ENCODE assay signal across 11 cellular contexts in the genomic region with DNA sequence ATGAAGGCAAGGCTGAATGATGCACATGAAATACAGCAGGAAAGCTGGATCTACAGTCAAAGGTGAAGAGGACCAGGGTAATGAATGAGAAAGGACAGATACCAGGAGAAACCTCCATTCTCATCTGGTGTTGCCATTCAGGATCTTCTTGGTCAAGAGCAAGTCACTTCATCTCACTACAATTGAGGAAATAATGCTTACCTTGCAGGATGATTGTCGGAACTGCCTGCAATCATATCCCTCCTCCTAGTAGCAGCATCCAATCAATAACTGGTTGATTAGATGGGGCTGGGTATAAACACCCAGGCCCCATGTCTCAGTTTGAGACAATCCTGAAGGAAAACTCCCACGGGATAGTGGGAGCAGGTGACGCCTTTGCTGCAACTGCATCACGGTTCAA.
"Had no signal": no experiment of that assay in that cellular context is flagged by ENCODE, and none has a peak within 500 bp of the region (broad histone marks: within the 10 kb centered on the region; RNA-seq: fewer than 3 reads in every experiment).

No MANE protein-coding gene starts in this region.

- H3K4me2 ChIP-seq: GM23338 had no signal

- H3K4me3 ChIP-seq: GM23248, GM23338, HAP-1 had no signal

- ATAC-seq: GM23338, HCT116 had no signal

- H3K27ac ChIP-seq: GM23248 had no signal

- H3K9ac ChIP-seq: GM23248 had no signal

- FAIRE-seq: H1, H54 had no signal

- H3K36me3 ChIP-seq: HAP-1 had no signal

- H3K4me1 ChIP-seq: HAP-1 had no signal

- DNase-seq: GM23248, GOT3, H7, H9, HCEC 1CT, HFFc6 had no signal

- H3K9me3 ChIP-seq: HAP-1 had no signal

- H2AFZ ChIP-seq: GM23248, GM23338 had no signal
